Comparison of ENCODE assay signal across 11 cellular contexts in the genomic region with DNA sequence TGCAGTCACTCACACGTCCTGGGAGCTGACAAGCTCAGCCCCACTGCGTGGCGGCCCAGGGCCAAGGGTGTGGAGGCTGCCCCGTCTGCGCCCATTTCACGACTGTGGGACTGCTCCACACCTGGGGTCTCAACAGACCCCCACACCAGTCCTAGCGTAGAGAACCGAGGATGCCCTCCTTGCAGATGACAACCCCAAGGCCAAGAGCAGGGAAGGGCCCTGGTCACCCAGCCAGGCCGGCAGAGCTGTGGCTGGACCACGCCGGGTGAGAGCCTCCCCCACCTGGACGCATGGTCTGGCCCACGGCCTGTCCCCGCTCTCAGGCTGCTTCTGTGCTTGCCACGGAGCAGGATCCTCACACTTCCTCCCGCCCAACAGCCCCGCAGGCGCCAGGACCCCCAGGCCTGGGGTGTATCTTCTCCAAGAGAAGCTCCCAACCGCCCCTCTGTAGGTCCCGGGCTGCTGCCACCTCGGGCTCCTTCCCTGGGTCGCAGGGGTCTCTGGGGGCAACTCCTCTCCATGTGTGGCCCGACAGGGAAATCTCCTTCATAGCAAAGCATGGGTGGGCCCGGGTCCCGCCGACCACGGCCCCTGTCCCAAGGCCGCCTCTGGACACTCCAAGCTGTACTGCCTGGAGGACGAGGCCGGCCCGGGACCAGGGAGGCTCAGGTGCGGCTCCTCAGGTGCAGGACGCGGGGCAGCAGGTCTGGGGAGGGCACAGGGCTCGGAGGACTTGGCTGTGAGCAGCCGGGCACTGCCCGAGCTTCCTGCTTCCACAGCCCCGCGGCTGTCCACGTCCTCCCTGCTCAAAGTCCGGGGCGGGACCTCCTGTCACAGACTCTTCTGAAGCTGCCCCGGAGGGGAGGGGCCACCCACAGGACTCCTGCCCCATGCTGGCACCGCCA.
DNase-seq lines count a peak whose midpoint lies in the region; TF ChIP-seq lines count a peak whose summit lies in the region.
"Had no signal": no experiment of that assay in that cellular context is flagged by ENCODE, and none has a peak within 500 bp of the region (broad histone marks: within the 10 kb centered on the region; RNA-seq: fewer than 3 reads in every experiment).

No MANE protein-coding gene starts in this region.

- peak overlapping the region; percentile 41 for H2AFZ ChIP-seq in osteoblast (ENCODE audit: low read length)

- peak overlapping the region; percentile 45 for H3K4me2 ChIP-seq in osteoblast (ENCODE audit: insufficient read depth, low read length)

- no peak overlapping the region for H3K27ac ChIP-seq in osteoblast (ENCODE audit: low read depth, low read length)
- H3K27ac ChIP-seq in WERI-Rb-1, result no peak overlapping the region

- TF ChIP-seq CTCF in osteoblast (IDR thresholded peaks at IDR 0.05; ENCODE audit: extremely low read depth, low read depth, low read length), result no peak
- TF ChIP-seq CTCF in WERI-Rb-1 (IDR thresholded peaks at IDR 0.05; ENCODE audit: low read depth, low read length), result no peak
- no peak for TF ChIP-seq CTCF in BE2C (IDR thresholded peaks at IDR 0.05; ENCODE audit: low read depth, low read length)

- H3K4me1 ChIP-seq in osteoblast (ENCODE audit: insufficient read depth, low read length) (no peaks in the 10 kb centered on the region), BE2C (no peaks in the 10 kb centered on the region)
- H3K4me1 ChIP-seq: HAP-1 had no signal

- H3K4me3 ChIP-seq in osteoblast (ENCODE audit: insufficient read depth, low read length) (no peak overlapping the region), WERI-Rb-1 (ENCODE audit: low read depth, low read length) (no peak overlapping the region), BE2C (ENCODE audit: low read depth, low read length) (no peak overlapping the region)
- H3K4me3 ChIP-seq: HAP-1 had no signal

- intact Hi-C loops in cardiac septum (cut with DNase I), result no loop called here

- peaks cover 2% of the 10 kb centered on the region for H3K9me3 ChIP-seq in osteoblast (ENCODE audit: low read depth, low read length)
- peaks cover 1% of the 10 kb centered on the region for H3K9me3 ChIP-seq in WERI-Rb-1 (ENCODE audit: severe bottlenecking)
- no peaks in the 10 kb centered on the region; the same call in 1 of the 2 replicates for H3K9me3 ChIP-seq in BE2C
- H3K9me3 ChIP-seq: HAP-1 had no signal

- H3K36me3 ChIP-seq in osteoblast (ENCODE audit: insufficient read depth, low read length) (no peaks in the 10 kb centered on the region), WERI-Rb-1 (no peaks in the 10 kb centered on the region), BE2C (no peaks in the 10 kb centered on the region)
- H3K36me3 ChIP-seq: HAP-1 had no signal

- H3K27me3 ChIP-seq in osteoblast (ENCODE audit: insufficient read depth, low read length) (peaks cover 38% of the 10 kb centered on the region), WERI-Rb-1 (ENCODE audit: insufficient read depth, low read depth, severe bottlenecking) (no peaks in the 10 kb centered on the region), BE2C (peaks cover 6% of the 10 kb centered on the region; the same call in 1 of the 2 replicates)

- DNase-seq in AG20443 (ENCODE audit: low spot score) (peak; percentile 30), M059J (ENCODE audit: low read depth) (peak; percentile 19), cardiac septum (ENCODE audit: low spot score) (peak; percentile 57), osteoblast (ENCODE audit: insufficient read length, low spot score, missing footprints) (peak; percentile 86), WERI-Rb-1 (no peak), BE2C (no peak), amygdala (lab: John Stamatoyannopoulos, UW) (no peak), cerebellar cortex (ENCODE audit: low spot score) (no peak)
- DNase-seq: NCI-H2029 treated with DMSO at 0.1 percent for 48 hours; stimulated activated CD4-positive, alpha-beta T cell treated with anti-CD3 and anti-CD28 coated beads, Interleukin-12 subunit alpha, Interleukin-12 subunit beta, amount 100 ng/mL, for 4 hours had no signal

- no peaks in the 10 kb centered on the region for H3K79me2 ChIP-seq in osteoblast (ENCODE audit: insufficient read depth, low read length)

- H4K20me1 ChIP-seq in osteoblast (ENCODE audit: insufficient read depth, low read length), result no peaks in the 10 kb centered on the region

Comparison
In these comparisons a context has a peak if more than half of its experiments do, and no peak if none do; other contexts are left out.
1. DNase-seq: peak in AG20443 (single experiment), M059J (single experiment), cardiac septum (single experiment) and osteoblast (single experiment); none in WERI-Rb-1 (single experiment), BE2C (single experiment), amygdala (0 of 56) and cerebellar cortex (single experiment).